ENCODE assay signal across 2 cellular contexts in the genomic region with DNA sequence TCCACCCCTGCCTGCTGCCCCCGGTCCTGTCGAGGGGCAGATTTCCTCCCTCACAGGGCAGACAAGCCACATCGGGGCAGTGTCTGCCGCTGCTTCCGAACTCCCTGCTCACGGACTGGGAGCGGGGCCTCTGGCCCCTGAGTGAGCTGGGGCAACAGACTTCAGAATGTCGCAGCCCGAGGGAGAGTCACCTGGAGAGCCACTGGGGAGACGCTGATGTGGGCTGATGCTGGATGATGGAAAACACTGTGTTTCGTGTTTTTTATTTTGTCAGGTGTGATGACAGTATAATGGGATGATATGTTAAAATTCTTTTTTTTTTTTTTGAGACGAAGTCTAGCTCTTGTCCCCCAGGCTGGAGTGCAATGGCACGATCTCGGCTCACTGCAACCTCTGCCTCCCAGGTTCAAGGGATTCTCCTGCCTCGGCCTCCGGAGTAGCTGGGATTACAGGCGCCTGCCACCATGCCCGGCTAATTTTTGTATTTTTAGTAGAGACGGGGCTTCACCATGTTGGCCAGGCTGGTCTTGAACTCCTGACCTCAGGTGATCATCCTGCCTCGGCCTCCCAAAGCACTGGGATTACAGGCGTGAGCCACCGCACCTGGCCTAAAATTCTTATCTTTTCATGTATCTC.
A peak's percentile ranks its signal among the peaks of the same experiment; 100 is the strongest.
TF ChIP-seq lines count a peak whose summit lies in the region.
"Not testable (repeated sequence)": the region's sequence is repeated elsewhere in the genome, so short reads cannot be mapped to it uniquely, and the experiment has no call there.

No MANE protein-coding gene starts in this region.

TF ChIP-seq in HEK293, 187 proteins besides CTCF, POLR2A, EP300 and RAD21:
- peak; percentile 93 for TF ChIP-seq PRDM10 (tag by site-specific recombination; IDR thresholded peaks at IDR 0.05)
TF ChIP-seq in HEK293: peak in this region for 1; not testable (repeated sequence) for 186.

TF ChIP-seq in K562, 482 proteins besides CTCF, POLR2A, EP300 and RAD21 (continues in another document):
- peak; percentile 45 for TF ChIP-seq SNRNP70 (optimal IDR thresholded peaks at IDR 0.05; ENCODE audit: low read depth, low read length)
- peak; percentile 69; the same call in 1 of the 2 replicates for TF ChIP-seq LARP7 (IDR thresholded peaks at IDR 0.05)
- TF ChIP-seq LCOR (CRISPR knock-in tag; IDR thresholded peaks at IDR 0.05), result peak; percentile 35; the same call in 1 of the 2 replicates
- peak; percentile 64 for TF ChIP-seq SETDB1 (IDR thresholded peaks at IDR 0.05; ENCODE audit: low read length)
- TF ChIP-seq SMC3 (conservative IDR thresholded peaks at IDR 0.05; ENCODE audit: insufficient read depth, low read depth, low read length), result 0 out of 2 replicates have a peak, but pooled peaks have one; percentile 7
- peak; percentile 56 for TF ChIP-seq TFAP4 (CRISPR knock-in tag; IDR thresholded peaks at IDR 0.05; ENCODE audit: borderline replicate concordance)
- 0 out of 2 replicates have a peak, but pooled peaks have one; percentile 49 for TF ChIP-seq ZNF143 (CRISPR knock-in tag; IDR thresholded peaks at IDR 0.05)
- 0 out of 2 replicates have a peak, but pooled peaks have one; percentile 12 for TF ChIP-seq JUND (IDR thresholded peaks at IDR 0.05; ENCODE audit: borderline replicate concordance, low read depth, low read length)
- TF ChIP-seq JUND (tag; IDR thresholded peaks at IDR 0.05; ENCODE audit: borderline replicate concordance, low read depth, low read length); JUN (IDR thresholded peaks at IDR 0.05; ENCODE audit: borderline replicate concordance, low read depth, low read length); CEBPG (tag; conservative IDR thresholded peaks at IDR 0.05 in 1 of 2, IDR thresholded peaks at IDR 0.05 in 1 of 2); MYC (CRISPR knock-in tag; IDR thresholded peaks at IDR 0.05; ENCODE audit: borderline replicate concordance, low read depth); TEAD4 (IDR thresholded peaks at IDR 0.05; ENCODE audit: low read length): not testable (repeated sequence)
- peak; percentile 5 for TF ChIP-seq CHD1 (IDR thresholded peaks at IDR 0.05; ENCODE audit: low read length)
- TF ChIP-seq, protein P1, sequence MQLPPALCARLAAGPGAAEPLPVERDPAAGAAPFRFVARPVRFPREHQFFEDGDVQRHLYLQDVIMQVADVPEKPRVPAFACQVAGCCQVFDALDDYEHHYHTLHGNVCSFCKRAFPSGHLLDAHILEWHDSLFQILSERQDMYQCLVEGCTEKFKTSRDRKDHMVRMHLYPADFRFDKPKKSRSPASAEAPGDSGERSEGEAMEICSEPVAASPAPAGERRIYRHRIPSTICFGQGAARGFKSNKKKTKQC (CRISPR knock-in tag; IDR thresholded peaks at IDR 0.05), result 0 out of 2 replicates have a peak, but pooled peaks have one; percentile 42
- TF ChIP-seq, protein P2, sequence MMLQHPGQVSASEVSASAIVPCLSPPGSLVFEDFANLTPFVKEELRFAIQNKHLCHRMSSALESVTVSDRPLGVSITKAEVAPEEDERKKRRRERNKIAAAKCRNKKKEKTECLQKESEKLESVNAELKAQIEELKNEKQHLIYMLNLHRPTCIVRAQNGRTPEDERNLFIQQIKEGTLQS (IDR thresholded peaks at IDR 0.05), result not testable (repeated sequence)
- TF ChIP-seq, protein P2 (CRISPR knock-in tag; conservative IDR thresholded peaks at IDR 0.05), result 0 out of 2 replicates have a peak, but pooled peaks have one; percentile 24
- 0 out of 4 replicates have a peak, but pooled peaks of 1 of the 2 experiments have one; percentile 6 for TF ChIP-seq RCOR1 (IDR thresholded peaks at IDR 0.05; ENCODE audit: borderline replicate concordance in 1 of 2, low read depth in 2 of 2, low read length in 2 of 2)
- TF ChIP-seq RB1 (IDR thresholded peaks at IDR 0.05; ENCODE audit: low read depth), result peak; percentile 38; the same call in 1 of the 2 replicates
- TF ChIP-seq, protein P3, sequence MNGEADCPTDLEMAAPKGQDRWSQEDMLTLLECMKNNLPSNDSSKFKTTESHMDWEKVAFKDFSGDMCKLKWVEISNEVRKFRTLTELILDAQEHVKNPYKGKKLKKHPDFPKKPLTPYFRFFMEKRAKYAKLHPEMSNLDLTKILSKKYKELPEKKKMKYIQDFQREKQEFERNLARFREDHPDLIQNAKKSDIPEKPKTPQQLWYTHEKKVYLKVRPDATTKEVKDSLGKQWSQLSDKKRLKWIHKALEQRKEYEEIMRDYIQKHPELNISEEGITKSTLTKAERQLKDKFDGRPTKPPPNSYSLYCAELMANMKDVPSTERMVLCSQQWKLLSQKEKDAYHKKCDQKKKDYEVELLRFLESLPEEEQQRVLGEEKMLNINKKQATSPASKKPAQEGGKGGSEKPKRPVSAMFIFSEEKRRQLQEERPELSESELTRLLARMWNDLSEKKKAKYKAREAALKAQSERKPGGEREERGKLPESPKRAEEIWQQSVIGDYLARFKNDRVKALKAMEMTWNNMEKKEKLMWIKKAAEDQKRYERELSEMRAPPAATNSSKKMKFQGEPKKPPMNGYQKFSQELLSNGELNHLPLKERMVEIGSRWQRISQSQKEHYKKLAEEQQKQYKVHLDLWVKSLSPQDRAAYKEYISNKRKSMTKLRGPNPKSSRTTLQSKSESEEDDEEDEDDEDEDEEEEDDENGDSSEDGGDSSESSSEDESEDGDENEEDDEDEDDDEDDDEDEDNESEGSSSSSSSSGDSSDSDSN (IDR thresholded peaks at IDR 0.05; ENCODE audit: borderline replicate concordance in 1 of 2, low read depth in 2 of 2, low read length in 2 of 2), result peak; percentile 60 to 93; a peak in 3 of 4 replicates
- TF ChIP-seq, protein P4, sequence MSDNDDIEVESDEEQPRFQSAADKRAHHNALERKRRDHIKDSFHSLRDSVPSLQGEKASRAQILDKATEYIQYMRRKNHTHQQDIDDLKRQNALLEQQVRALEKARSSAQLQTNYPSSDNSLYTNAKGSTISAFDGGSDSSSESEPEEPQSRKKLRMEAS (CRISPR knock-in tag; IDR thresholded peaks at IDR 0.05), result 0 out of 2 replicates have a peak, but pooled peaks have one; percentile 8
- peak in 1 of 2 experiments; percentile 92; a peak in 2 of 4 replicates for TF ChIP-seq FOXK2 (conservative IDR thresholded peaks at IDR 0.05 in 1 of 2, IDR thresholded peaks at IDR 0.05 in 1 of 2; ENCODE audit: low read depth in 2 of 2)
- TF ChIP-seq FOXK1 (CRISPR knock-in tag; IDR thresholded peaks at IDR 0.05; ENCODE audit: borderline replicate concordance), result 0 out of 2 replicates have a peak, but pooled peaks have one; percentile 27
- peak; percentile 99 for TF ChIP-seq PRDM10 (IDR thresholded peaks at IDR 0.05; ENCODE audit: partially characterized antibody)
- TF ChIP-seq VEZF1 (CRISPR knock-in tag; IDR thresholded peaks at IDR 0.05), result 0 out of 2 replicates have a peak, but pooled peaks have one; percentile 10
- 0 out of 2 replicates have a peak, but pooled peaks have one; percentile 36 for TF ChIP-seq BHLHE40 (IDR thresholded peaks at IDR 0.05; ENCODE audit: low read length)
- peak in 1 of 2 experiments; percentile 47; a peak in 1 of 4 replicates for TF ChIP-seq NONO (IDR thresholded peaks at IDR 0.05; ENCODE audit: low read depth in 2 of 2, low read length in 1 of 2)
- peak; percentile 22 for TF ChIP-seq HNRNPLL (IDR thresholded peaks at IDR 0.05; ENCODE audit: low read depth, low read length, poor library complexity, severe bottlenecking)
- TF ChIP-seq JUN (CRISPR knock-in tag; IDR thresholded peaks at IDR 0.05; ENCODE audit: borderline replicate concordance), result 0 out of 2 replicates have a peak, but pooled peaks have one; percentile 21
- TF ChIP-seq CBX8 (IDR thresholded peaks at IDR 0.05; ENCODE audit: borderline replicate concordance, extremely low read depth, low read depth, low read length, poor library complexity, severe bottlenecking), result peak; percentile 19
- peak; percentile 59; the same call in 1 of the 2 replicates for TF ChIP-seq CEBPG (CRISPR knock-in tag; IDR thresholded peaks at IDR 0.05)
- TF ChIP-seq MYC (IDR thresholded peaks at IDR 0.05; ENCODE audit: low read depth, low read length), result peak; percentile 51; the same call in 1 of the 2 replicates
- peak; percentile 68; the same call in 1 of the 2 replicates for TF ChIP-seq TEAD4 (CRISPR knock-in tag; IDR thresholded peaks at IDR 0.05; ENCODE audit: borderline replicate concordance)
- TF ChIP-seq RERE (CRISPR knock-in tag; IDR thresholded peaks at IDR 0.05; ENCODE audit: borderline replicate concordance), result 0 out of 2 replicates have a peak, but pooled peaks have one; percentile 68
- peak in 1 of 2 experiments; percentile 71; a peak in 2 of 4 replicates for TF ChIP-seq MAZ (CRISPR knock-in tag; conservative IDR thresholded peaks at IDR 0.05 in 1 of 2, IDR thresholded peaks at IDR 0.05 in 1 of 2)
- 0 out of 4 replicates have a peak, but pooled peaks of 1 of the 2 experiments have one; percentile 13 for TF ChIP-seq MCM7 (IDR thresholded peaks at IDR 0.05)
- TF ChIP-seq GATA2 (CRISPR knock-in tag; IDR thresholded peaks at IDR 0.05), result 0 out of 2 replicates have a peak, but pooled peaks have one; percentile 33
- peak; percentile 30; the same call in 1 of the 2 replicates for TF ChIP-seq ZNF263 (CRISPR knock-in tag; IDR thresholded peaks at IDR 0.05; ENCODE audit: borderline replicate concordance)
- TF ChIP-seq FOXP1 (CRISPR knock-in tag; IDR thresholded peaks at IDR 0.05), result peak; percentile 50; the same call in 1 of the 2 replicates
